ENCODE assay signal across 13 cellular contexts in the genomic region with DNA sequence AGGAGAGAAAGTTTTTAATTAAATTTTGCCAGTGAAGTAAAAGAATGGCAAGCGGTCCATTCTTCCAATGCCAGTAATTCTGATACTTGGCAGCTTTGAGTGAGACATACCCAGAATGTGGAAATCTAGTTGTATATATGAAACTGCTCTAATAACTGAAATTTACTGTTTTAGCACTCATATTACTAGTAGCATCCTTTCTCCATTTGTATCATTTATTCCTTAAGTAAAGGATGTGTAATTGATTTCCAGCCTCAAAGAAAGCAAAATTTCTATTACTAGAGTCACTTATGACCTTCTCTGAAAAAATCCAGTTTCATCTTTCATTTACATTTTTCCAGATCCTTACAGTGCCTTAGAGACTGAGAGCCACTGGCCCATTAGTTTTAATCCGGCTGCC.
DNase-seq lines count a peak whose midpoint lies in the region; ATAC-seq and TF ChIP-seq lines count a peak whose summit lies in the region.
"Had no signal": no experiment of that assay in that cellular context is flagged by ENCODE, and none has a peak within 500 bp of the region (broad histone marks: within the 10 kb centered on the region; RNA-seq: fewer than 3 reads in every experiment).

No MANE protein-coding gene starts in this region.

- CTCF ChIA-PET in activated CD4-positive, alpha-beta T cell treated with anti-CD3 and anti-CD28 coated beads for 36 hours (lab: Charles Lee): interaction anchor here (0.6 kb wide), 1 partner anchor 87 kb away, joined by 3 read pairs; no protein-coding TSS in a partner anchor

- H3K4me1 Mint-ChIP-seq in activated CD4-positive, alpha-beta T cell treated with anti-CD3 and anti-CD28 coated beads for 36 hours: peaks cover 32% of the 10 kb centered on the region
- peaks cover 18% of the 10 kb centered on the region for H3K4me1 Mint-ChIP-seq in activated naive CD8-positive, alpha-beta T cell treated with anti-CD3 and anti-CD28 coated beads for 36 hours
- peaks cover 16% of the 10 kb centered on the region for H3K4me1 Mint-ChIP-seq in activated naive CD8-positive, alpha-beta T cell treated with anti-CD3 and anti-CD28 coated beads, Interleukin-2, amount 50 U/mL, for 24 hours
- H3K4me1 Mint-ChIP-seq in endothelial cell (ENCODE audit: unreplicated experiment): peaks cover 20% of the 10 kb centered on the region
- peaks cover 6% of the 10 kb centered on the region for H3K4me1 Mint-ChIP-seq in stimulated activated effector memory CD8-positive, alpha-beta T cell treated with anti-CD3 and anti-CD28 coated beads, Interleukin-12 subunit alpha, Interleukin-12 subunit beta, amount 100 ng/mL, for 72 hours

- H3K27ac Mint-ChIP-seq in activated CD4-positive, alpha-beta T cell treated with anti-CD3 and anti-CD28 coated beads for 36 hours: peak overlapping the region; percentile 10
- H3K27ac Mint-ChIP-seq in activated naive CD8-positive, alpha-beta T cell treated with anti-CD3 and anti-CD28 coated beads for 36 hours: peak overlapping the region; percentile 6
- no peak overlapping the region for H3K27ac Mint-ChIP-seq in activated naive CD8-positive, alpha-beta T cell treated with anti-CD3 and anti-CD28 coated beads, Interleukin-2, amount 50 U/mL, for 24 hours
- peak overlapping the region; percentile 82 for H3K27ac Mint-ChIP-seq in endothelial cell (ENCODE audit: unreplicated experiment)
- peak overlapping the region; percentile 33 for H3K27ac Mint-ChIP-seq in stimulated activated effector memory CD8-positive, alpha-beta T cell treated with anti-CD3 and anti-CD28 coated beads, Interleukin-12 subunit alpha, Interleukin-12 subunit beta, amount 100 ng/mL, for 72 hours

- H3K4me3 Mint-ChIP-seq in activated CD4-positive, alpha-beta T cell treated with anti-CD3 and anti-CD28 coated beads for 36 hours: no peak overlapping the region
- no peak overlapping the region for H3K4me3 Mint-ChIP-seq in activated naive CD8-positive, alpha-beta T cell treated with anti-CD3 and anti-CD28 coated beads for 36 hours
- no peak overlapping the region for H3K4me3 Mint-ChIP-seq in activated naive CD8-positive, alpha-beta T cell treated with anti-CD3 and anti-CD28 coated beads, Interleukin-2, amount 50 U/mL, for 24 hours
- no peak overlapping the region for H3K4me3 Mint-ChIP-seq in endothelial cell (ENCODE audit: unreplicated experiment)
- H3K4me3 Mint-ChIP-seq in stimulated activated effector memory CD8-positive, alpha-beta T cell treated with anti-CD3 and anti-CD28 coated beads, Interleukin-12 subunit alpha, Interleukin-12 subunit beta, amount 100 ng/mL, for 72 hours: no peak overlapping the region

- H3K36me3 Mint-ChIP-seq in activated CD4-positive, alpha-beta T cell treated with anti-CD3 and anti-CD28 coated beads for 36 hours (ENCODE audit: low read depth): peaks cover 47% of the 10 kb centered on the region
- H3K36me3 Mint-ChIP-seq in activated naive CD8-positive, alpha-beta T cell treated with anti-CD3 and anti-CD28 coated beads for 36 hours: peaks cover 31% of the 10 kb centered on the region
- peaks cover 36% of the 10 kb centered on the region for H3K36me3 Mint-ChIP-seq in activated naive CD8-positive, alpha-beta T cell treated with anti-CD3 and anti-CD28 coated beads, Interleukin-2, amount 50 U/mL, for 24 hours (ENCODE audit: low read depth)
- peaks cover 5% of the 10 kb centered on the region for H3K36me3 Mint-ChIP-seq in endothelial cell (ENCODE audit: low read depth, unreplicated experiment)
- H3K36me3 Mint-ChIP-seq in stimulated activated effector memory CD8-positive, alpha-beta T cell treated with anti-CD3 and anti-CD28 coated beads, Interleukin-12 subunit alpha, Interleukin-12 subunit beta, amount 100 ng/mL, for 72 hours: peaks cover 84% of the 10 kb centered on the region

- H3K9me3 Mint-ChIP-seq in activated CD4-positive, alpha-beta T cell treated with anti-CD3 and anti-CD28 coated beads for 36 hours (ENCODE audit: low read depth): no peaks in the 10 kb centered on the region
- no peaks in the 10 kb centered on the region for H3K9me3 Mint-ChIP-seq in activated naive CD8-positive, alpha-beta T cell treated with anti-CD3 and anti-CD28 coated beads for 36 hours
- H3K9me3 Mint-ChIP-seq in activated naive CD8-positive, alpha-beta T cell treated with anti-CD3 and anti-CD28 coated beads, Interleukin-2, amount 50 U/mL, for 24 hours: no peaks in the 10 kb centered on the region
- H3K9me3 Mint-ChIP-seq in endothelial cell (ENCODE audit: unreplicated experiment): no peaks in the 10 kb centered on the region
- H3K9me3 Mint-ChIP-seq in stimulated activated effector memory CD8-positive, alpha-beta T cell treated with anti-CD3 and anti-CD28 coated beads, Interleukin-12 subunit alpha, Interleukin-12 subunit beta, amount 100 ng/mL, for 72 hours: no peaks in the 10 kb centered on the region

- POLR2A ChIA-PET in activated CD4-positive, alpha-beta T cell treated with anti-CD3 and anti-CD28 coated beads for 36 hours (lab: Charles Lee): no interaction called here

- intact Hi-C loops in activated CD4-positive, alpha-beta T cell treated with anti-CD3 and anti-CD28 coated beads for 36 hours (cut with DNase I, micrococcal nuclease): no loop called here

- no peak for TF ChIP-seq CTCF in endothelial cell (IDR thresholded peaks at IDR 0.05; ENCODE audit: unreplicated experiment)

- no peaks in the 10 kb centered on the region for H3K27me3 Mint-ChIP-seq in activated CD4-positive, alpha-beta T cell treated with anti-CD3 and anti-CD28 coated beads for 36 hours
- H3K27me3 Mint-ChIP-seq in activated naive CD8-positive, alpha-beta T cell treated with anti-CD3 and anti-CD28 coated beads for 36 hours: no peaks in the 10 kb centered on the region
- no peaks in the 10 kb centered on the region for H3K27me3 Mint-ChIP-seq in activated naive CD8-positive, alpha-beta T cell treated with anti-CD3 and anti-CD28 coated beads, Interleukin-2, amount 50 U/mL, for 24 hours
- no peaks in the 10 kb centered on the region for H3K27me3 Mint-ChIP-seq in endothelial cell (ENCODE audit: unreplicated experiment)

- peak; percentile 58 for ATAC-seq in activated CD4-positive, alpha-beta T cell treated with anti-CD3 and anti-CD28 coated beads for 36 hours
- no peak for ATAC-seq in activated naive CD8-positive, alpha-beta T cell treated with anti-CD3 and anti-CD28 coated beads, Interleukin-2, amount 50 U/mL, for 24 hours
- peak; percentile 19 for ATAC-seq in stimulated activated effector memory CD8-positive, alpha-beta T cell treated with anti-CD3 and anti-CD28 coated beads, Interleukin-12 subunit alpha, Interleukin-12 subunit beta, amount 100 ng/mL, for 72 hours

- DNase-seq in activated CD4-positive, alpha-beta T cell treated with anti-CD3 and anti-CD28 coated beads for 36 hours: no peak
- DNase-seq in activated CD4-positive, alpha-beta T cell treated with anti-CD3 and anti-CD28 coated beads, Interleukin-2, amount 50 U/mL, for 1 hour: no peak
- no peak for DNase-seq in activated naive CD8-positive, alpha-beta T cell treated with anti-CD3 and anti-CD28 coated beads for 36 hours
- no peak for DNase-seq in activated naive CD8-positive, alpha-beta T cell treated with anti-CD3 and anti-CD28 coated beads, Interleukin-2, amount 50 U/mL, for 24 hours
- DNase-seq in endothelial cell (ENCODE audit: low spot score) (no peak), NCI-H2081 treated with DMSO at 0.1 percent for 48 hours (lab: John Stamatoyannopoulos, UW) (no peak), AG08396 (ENCODE audit: low spot score) (no peak)
- no peak for DNase-seq in stimulated activated effector memory CD8-positive, alpha-beta T cell treated with anti-CD3 and anti-CD28 coated beads, Interleukin-12 subunit alpha, Interleukin-12 subunit beta, amount 100 ng/mL, for 72 hours (ENCODE audit: low spot score in 2 of 2)
- DNase-seq: AML-193, DMS153, DMS79 treated with DMSO at 0.1 percent for 48 hours, EL, IMR-90 had no signal
